Comparison of ENCODE assay signal across 1 cellular context in genomic region chr2:177164584-177165052, GRCh38.
A peak's percentile ranks its signal among the peaks of the same experiment; 100 is the strongest.
TF ChIP-seq lines count a peak whose summit lies in the region.

No MANE protein-coding gene starts in this region.

TF ChIP-seq in HepG2, 621 proteins besides CTCF, POLR2A, EP300 and RAD21 (continued from another document and continues in another):
- TF ChIP-seq ZNF775 (CRISPR knock-in tag; IDR thresholded peaks at IDR 0.05; ENCODE audit: borderline replicate concordance) (0 out of 2 replicates have a peak, but pooled peaks have one; percentile 38), GATAD2A (CRISPR knock-in tag; IDR thresholded peaks at IDR 0.05) (peak; percentile 92), PRDM4 (CRISPR knock-in tag; IDR thresholded peaks at IDR 0.05; ENCODE audit: borderline replicate concordance) (no peak), KLF12 (CRISPR knock-in tag; IDR thresholded peaks at IDR 0.05; ENCODE audit: borderline replicate concordance) (0 out of 2 replicates have a peak, but pooled peaks have one; percentile 56), ZIK1 (CRISPR knock-in tag; IDR thresholded peaks at IDR 0.05; ENCODE audit: borderline replicate concordance, low read depth) (no peak), ZNF879 (CRISPR knock-in tag; IDR thresholded peaks at IDR 0.05) (no peak), ZFP1 (CRISPR knock-in tag; IDR thresholded peaks at IDR 0.05) (peak; percentile 87), NFYC (CRISPR knock-in tag; IDR thresholded peaks at IDR 0.05) (peak; percentile 41; the same call in 1 of the 2 replicates), ZUFSP (CRISPR knock-in tag; IDR thresholded peaks at IDR 0.05; ENCODE audit: borderline replicate concordance) (no peak), ZNF430 (CRISPR knock-in tag; IDR thresholded peaks at IDR 0.05) (peak; percentile 42; the same call in 1 of the 2 replicates), TBX3 (IDR thresholded peaks at IDR 0.05; ENCODE audit: borderline replicate concordance) (no peak), ZNF670 (CRISPR knock-in tag; IDR thresholded peaks at IDR 0.05; ENCODE audit: borderline replicate concordance) (no peak), ZFP36 (IDR thresholded peaks at IDR 0.05; ENCODE audit: borderline replicate concordance, low read depth, low read length, partially characterized antibody) (no peak), ZNF468 (CRISPR knock-in tag; IDR thresholded peaks at IDR 0.05) (no peak), KMT2B (CRISPR knock-in tag; IDR thresholded peaks at IDR 0.05) (peak; percentile 77), KDM1A (CRISPR knock-in tag; IDR thresholded peaks at IDR 0.05) (no peak), ZBTB8A (CRISPR knock-in tag; IDR thresholded peaks at IDR 0.05; ENCODE audit: borderline replicate concordance, low read depth) (no peak), ZBTB25 (CRISPR knock-in tag; IDR thresholded peaks at IDR 0.05) (0 out of 2 replicates have a peak, but pooled peaks have one; percentile 61), ZBTB1 (CRISPR knock-in tag; IDR thresholded peaks at IDR 0.05; ENCODE audit: borderline replicate concordance) (no peak), HDAC6 (IDR thresholded peaks at IDR 0.05; ENCODE audit: low read depth, low read length) (no peak), NCOA5 (CRISPR knock-in tag; IDR thresholded peaks at IDR 0.05) (no peak), ZNF383 (CRISPR knock-in tag; IDR thresholded peaks at IDR 0.05; ENCODE audit: borderline replicate concordance) (no peak), DNMT3B (CRISPR knock-in tag; conservative IDR thresholded peaks at IDR 0.05) (no peak), ELF1 (CRISPR knock-in tag; IDR thresholded peaks at IDR 0.05) (peak; percentile 36; the same call in 1 of the 2 replicates), ZNF432 (CRISPR knock-in tag; IDR thresholded peaks at IDR 0.05; ENCODE audit: borderline replicate concordance) (no peak), FOXK1 (CRISPR knock-in tag; IDR thresholded peaks at IDR 0.05; ENCODE audit: borderline replicate concordance, low read depth) (peak; percentile 84), CCDC6 (CRISPR knock-in tag; IDR thresholded peaks at IDR 0.05) (no peak), ZNF225 (CRISPR knock-in tag; IDR thresholded peaks at IDR 0.05) (no peak), ATF6 (CRISPR knock-in tag; conservative IDR thresholded peaks at IDR 0.05) (peak; percentile 45; the same call in 1 of the 2 replicates), JDP2 (CRISPR knock-in tag; IDR thresholded peaks at IDR 0.05; ENCODE audit: borderline replicate concordance) (no peak), SOX6 (IDR thresholded peaks at IDR 0.05) (no peak), SOX6 (CRISPR knock-in tag; IDR thresholded peaks at IDR 0.05) (no peak), ZNF350 (CRISPR knock-in tag; IDR thresholded peaks at IDR 0.05; ENCODE audit: borderline replicate concordance, low read depth) (0 out of 2 replicates have a peak, but pooled peaks have one; percentile 46), YEATS2 (CRISPR knock-in tag; IDR thresholded peaks at IDR 0.05; ENCODE audit: borderline replicate concordance) (no peak; the same call in 1 of the 2 replicates), DRAP1 (CRISPR knock-in tag; IDR thresholded peaks at IDR 0.05) (peak; percentile 49), TBX2 (CRISPR knock-in tag; IDR thresholded peaks at IDR 0.05; ENCODE audit: borderline replicate concordance) (peak; percentile 83)
- TF ChIP-seq, protein P1, sequence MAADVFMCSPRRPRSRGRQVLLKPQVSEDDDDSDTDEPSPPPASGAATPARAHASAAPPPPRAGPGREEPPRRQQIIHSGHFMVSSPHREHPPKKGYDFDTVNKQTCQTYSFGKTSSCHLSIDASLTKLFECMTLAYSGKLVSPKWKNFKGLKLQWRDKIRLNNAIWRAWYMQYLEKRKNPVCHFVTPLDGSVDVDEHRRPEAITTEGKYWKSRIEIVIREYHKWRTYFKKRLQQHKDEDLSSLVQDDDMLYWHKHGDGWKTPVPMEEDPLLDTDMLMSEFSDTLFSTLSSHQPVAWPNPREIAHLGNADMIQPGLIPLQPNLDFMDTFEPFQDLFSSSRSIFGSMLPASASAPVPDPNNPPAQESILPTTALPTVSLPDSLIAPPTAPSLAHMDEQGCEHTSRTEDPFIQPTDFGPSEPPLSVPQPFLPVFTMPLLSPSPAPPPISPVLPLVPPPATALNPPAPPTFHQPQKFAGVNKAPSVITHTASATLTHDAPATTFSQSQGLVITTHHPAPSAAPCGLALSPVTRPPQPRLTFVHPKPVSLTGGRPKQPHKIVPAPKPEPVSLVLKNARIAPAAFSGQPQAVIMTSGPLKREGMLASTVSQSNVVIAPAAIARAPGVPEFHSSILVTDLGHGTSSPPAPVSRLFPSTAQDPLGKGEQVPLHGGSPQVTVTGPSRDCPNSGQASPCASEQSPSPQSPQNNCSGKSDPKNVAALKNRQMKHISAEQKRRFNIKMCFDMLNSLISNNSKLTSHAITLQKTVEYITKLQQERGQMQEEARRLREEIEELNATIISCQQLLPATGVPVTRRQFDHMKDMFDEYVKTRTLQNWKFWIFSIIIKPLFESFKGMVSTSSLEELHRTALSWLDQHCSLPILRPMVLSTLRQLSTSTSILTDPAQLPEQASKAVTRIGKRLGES (CRISPR knock-in tag; IDR thresholded peaks at IDR 0.05; ENCODE audit: borderline replicate concordance): no peak
- TF ChIP-seq, protein P2, sequence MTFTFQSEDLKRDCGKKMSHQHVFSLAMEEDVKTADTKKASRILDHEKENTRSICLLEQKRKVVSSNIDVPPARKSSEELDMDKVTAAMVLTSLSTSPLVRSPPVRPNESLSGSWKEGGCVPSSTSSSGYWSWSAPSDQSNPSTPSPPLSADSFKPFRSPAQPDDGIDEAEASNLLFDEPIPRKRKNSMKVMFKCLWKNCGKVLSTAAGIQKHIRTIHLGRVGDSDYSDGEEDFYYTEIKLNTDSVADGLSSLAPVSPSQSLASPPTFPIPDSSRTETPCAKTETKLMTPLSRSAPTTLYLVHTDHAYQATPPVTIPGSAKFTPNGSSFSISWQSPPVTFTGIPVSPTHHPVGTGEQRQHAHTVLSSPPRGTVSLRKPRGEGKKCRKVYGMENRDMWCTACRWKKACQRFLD (CRISPR knock-in tag; IDR thresholded peaks at IDR 0.05; ENCODE audit: borderline replicate concordance): no peak
- TF ChIP-seq, protein P3, sequence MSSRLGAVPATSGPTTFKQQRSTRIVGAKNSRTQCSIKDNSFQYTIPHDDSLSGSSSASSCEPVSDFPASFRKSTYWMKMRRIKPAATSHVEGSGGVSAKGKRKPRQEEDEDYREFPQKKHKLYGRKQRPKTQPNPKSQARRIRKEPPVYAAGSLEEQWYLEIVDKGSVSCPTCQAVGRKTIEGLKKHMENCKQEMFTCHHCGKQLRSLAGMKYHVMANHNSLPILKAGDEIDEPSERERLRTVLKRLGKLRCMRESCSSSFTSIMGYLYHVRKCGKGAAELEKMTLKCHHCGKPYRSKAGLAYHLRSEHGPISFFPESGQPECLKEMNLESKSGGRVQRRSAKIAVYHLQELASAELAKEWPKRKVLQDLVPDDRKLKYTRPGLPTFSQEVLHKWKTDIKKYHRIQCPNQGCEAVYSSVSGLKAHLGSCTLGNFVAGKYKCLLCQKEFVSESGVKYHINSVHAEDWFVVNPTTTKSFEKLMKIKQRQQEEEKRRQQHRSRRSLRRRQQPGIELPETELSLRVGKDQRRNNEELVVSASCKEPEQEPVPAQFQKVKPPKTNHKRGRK (CRISPR knock-in tag; IDR thresholded peaks at IDR 0.05): 0 out of 2 replicates have a peak, but pooled peaks have one; percentile 56
- TF ChIP-seq, protein P4, sequence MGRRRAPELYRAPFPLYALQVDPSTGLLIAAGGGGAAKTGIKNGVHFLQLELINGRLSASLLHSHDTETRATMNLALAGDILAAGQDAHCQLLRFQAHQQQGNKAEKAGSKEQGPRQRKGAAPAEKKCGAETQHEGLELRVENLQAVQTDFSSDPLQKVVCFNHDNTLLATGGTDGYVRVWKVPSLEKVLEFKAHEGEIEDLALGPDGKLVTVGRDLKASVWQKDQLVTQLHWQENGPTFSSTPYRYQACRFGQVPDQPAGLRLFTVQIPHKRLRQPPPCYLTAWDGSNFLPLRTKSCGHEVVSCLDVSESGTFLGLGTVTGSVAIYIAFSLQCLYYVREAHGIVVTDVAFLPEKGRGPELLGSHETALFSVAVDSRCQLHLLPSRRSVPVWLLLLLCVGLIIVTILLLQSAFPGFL (CRISPR knock-in tag; IDR thresholded peaks at IDR 0.05): no peak
- TF ChIP-seq, protein P5, sequence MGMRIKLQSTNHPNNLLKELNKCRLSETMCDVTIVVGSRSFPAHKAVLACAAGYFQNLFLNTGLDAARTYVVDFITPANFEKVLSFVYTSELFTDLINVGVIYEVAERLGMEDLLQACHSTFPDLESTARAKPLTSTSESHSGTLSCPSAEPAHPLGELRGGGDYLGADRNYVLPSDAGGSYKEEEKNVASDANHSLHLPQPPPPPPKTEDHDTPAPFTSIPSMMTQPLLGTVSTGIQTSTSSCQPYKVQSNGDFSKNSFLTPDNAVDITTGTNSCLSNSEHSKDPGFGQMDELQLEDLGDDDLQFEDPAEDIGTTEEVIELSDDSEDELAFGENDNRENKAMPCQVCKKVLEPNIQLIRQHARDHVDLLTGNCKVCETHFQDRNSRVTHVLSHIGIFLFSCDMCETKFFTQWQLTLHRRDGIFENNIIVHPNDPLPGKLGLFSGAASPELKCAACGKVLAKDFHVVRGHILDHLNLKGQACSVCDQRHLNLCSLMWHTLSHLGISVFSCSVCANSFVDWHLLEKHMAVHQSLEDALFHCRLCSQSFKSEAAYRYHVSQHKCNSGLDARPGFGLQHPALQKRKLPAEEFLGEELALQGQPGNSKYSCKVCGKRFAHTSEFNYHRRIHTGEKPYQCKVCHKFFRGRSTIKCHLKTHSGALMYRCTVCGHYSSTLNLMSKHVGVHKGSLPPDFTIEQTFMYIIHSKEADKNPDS (CRISPR knock-in tag; IDR thresholded peaks at IDR 0.05): no peak
- TF ChIP-seq, protein P6, sequence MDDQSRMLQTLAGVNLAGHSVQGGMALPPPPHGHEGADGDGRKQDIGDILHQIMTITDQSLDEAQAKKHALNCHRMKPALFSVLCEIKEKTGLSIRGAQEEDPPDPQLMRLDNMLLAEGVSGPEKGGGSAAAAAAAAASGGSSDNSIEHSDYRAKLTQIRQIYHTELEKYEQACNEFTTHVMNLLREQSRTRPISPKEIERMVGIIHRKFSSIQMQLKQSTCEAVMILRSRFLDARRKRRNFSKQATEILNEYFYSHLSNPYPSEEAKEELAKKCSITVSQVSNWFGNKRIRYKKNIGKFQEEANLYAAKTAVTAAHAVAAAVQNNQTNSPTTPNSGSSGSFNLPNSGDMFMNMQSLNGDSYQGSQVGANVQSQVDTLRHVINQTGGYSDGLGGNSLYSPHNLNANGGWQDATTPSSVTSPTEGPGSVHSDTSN (CRISPR knock-in tag; IDR thresholded peaks at IDR 0.05; ENCODE audit: borderline replicate concordance): no peak
